Comparison of ENCODE assay signal across 23 cellular contexts in genomic region chr15:65401607-65402240, GRCh38. TPM values are rescaled to one million over a fixed set of nuclear protein-coding genes. Genes with fewer than 3 reads are reported as not detected.
A peak's percentile ranks its signal among the peaks of the same experiment; 100 is the strongest.
DNase-seq lines count a peak whose midpoint lies in the region; ATAC-seq, FAIRE-seq and TF ChIP-seq lines count a peak whose summit lies in the region.
"Had no signal": no experiment of that assay in that cellular context is flagged by ENCODE, and none has a peak within 500 bp of the region (broad histone marks: within the 10 kb centered on the region; RNA-seq: fewer than 3 reads in every experiment).

No MANE protein-coding gene starts in this region.

- SMC1A ChIA-PET in GM12878 (lab: Charles Lee; ENCODE audit: uncharacterized antibody, unreplicated experiment) = interaction anchor here (0.7 to 1.9 kb wide), 12 partner anchors 8 to 235 kb away, joined by 3 to 12 read pairs (median 4); partner anchors contain the start of gene IGDCC4

- peak; percentile 20 for ATAC-seq in SK-N-SH treated with all-trans-retinoic acid at 6 μM for 48 hours
- peak; percentile 12; the same call in 2 of the 3 replicates for ATAC-seq in GM12878

- H3K4me3 ChIP-seq in SK-N-SH (ENCODE audit: low read depth in 2 of 2, low read length in 1 of 2) = no peak overlapping the region
- no peak overlapping the region for H3K4me3 ChIP-seq in GM12878
- H3K4me3 ChIP-seq in vagina = no peak overlapping the region
- H3K4me3 ChIP-seq: ascending aorta, lung, thoracic aorta had no signal

- H3K4me3 Mint-ChIP-seq in nephron = no peak overlapping the region
- H3K4me3 Mint-ChIP-seq: activated CD4-positive, alpha-beta T cell treated with anti-CD3 and anti-CD28 coated beads, Interleukin-2, amount 10 ng/mL, durations not matched to agents 24 days and 14 days; activated naive CD8-positive, alpha-beta T cell; CD4-positive, alpha-beta memory T cell; central memory CD8-positive, alpha-beta T cell; neural crest cell had no signal

- H3K9me2 ChIP-seq in SK-N-SH = no peaks in the 10 kb centered on the region

- FAIRE-seq in GM12878 (lab: Jason Lieb, UNC) = no peak
- FAIRE-seq: keratinocyte had no signal

- BruUV-seq in GM12878 (replicated peaks; lab: Mats Ljungman, UMichigan) = no TSS peak

- H3K9me3 Mint-ChIP-seq in nephron = no peaks in the 10 kb centered on the region
- H3K9me3 Mint-ChIP-seq: activated CD4-positive, alpha-beta T cell treated with anti-CD3 and anti-CD28 coated beads, Interleukin-2, amount 10 ng/mL, durations not matched to agents 24 days and 14 days; CD4-positive, alpha-beta memory T cell; central memory CD8-positive, alpha-beta T cell; neural crest cell had no signal

- no peak for TF ChIP-seq POLR2A in GM12878 (IDR thresholded peaks at IDR 0.05; ENCODE audit: low read depth, low read length)
- TF ChIP-seq POLR2A in vagina (IDR thresholded peaks at IDR 0.05) = no peak

- H3K9ac ChIP-seq in SK-N-SH (no peak overlapping the region), GM12878 (ENCODE audit: control insufficient read depth, insufficient read depth, low read length) (no peak overlapping the region)

- peaks cover 58% of the 10 kb centered on the region for H3K4me1 Mint-ChIP-seq in nephron
- H3K4me1 Mint-ChIP-seq: central memory CD8-positive, alpha-beta T cell had no signal

- H3K36me3 Mint-ChIP-seq in nephron (ENCODE audit: low read depth) = peaks cover 24% of the 10 kb centered on the region
- H3K36me3 Mint-ChIP-seq: activated naive CD8-positive, alpha-beta T cell; CD4-positive, alpha-beta memory T cell had no signal

- no peaks in the 10 kb centered on the region for H3F3A ChIP-seq in SK-N-SH (replicated peaks; ENCODE audit: insufficient read depth)

- no peak for TF ChIP-seq CTCF in SK-N-SH (IDR thresholded peaks at IDR 0.05)
- no peak for TF ChIP-seq CTCF in GM12878 (IDR thresholded peaks at IDR 0.05 in 2 of 3, conservative IDR thresholded peaks at IDR 0.05 in 1 of 3; ENCODE audit: control insufficient read depth in 2 of 3, extremely low read depth in 1 of 3, insufficient read depth in 1 of 3, low read depth in 3 of 3, low read length in 3 of 3)
- TF ChIP-seq CTCF in nephron (IDR thresholded peaks at IDR 0.05; ENCODE audit: unreplicated experiment in 3 of 3) = peak in 1 of 3 experiments; percentile 2
- no peak for TF ChIP-seq CTCF in vagina (IDR thresholded peaks at IDR 0.05)

- CTCF ChIA-PET in SK-N-SH (lab: Yijun Ruan, JAX) (interaction anchor here (0.8 to 37.1 kb wide), 36 partner anchors 8 to 887 kb away, joined by 3 to 969 read pairs (median 6); partner anchors contain the start of gene IGDCC4), GM12878 (lab: Yijun Ruan, JAX) (interaction anchor here (0.6 to 5.7 kb wide), 34 partner anchors 8 to 237 kb away, joined by 3 to 68 read pairs (median 5); no protein-coding TSS in a partner anchor)

- H3K9me3 ChIP-seq in SK-N-SH = no peaks in the 10 kb centered on the region
- no peaks in the 10 kb centered on the region for H3K9me3 ChIP-seq in GM12878 (replicated peaks; ENCODE audit: control insufficient read depth, insufficient read depth, low read length)
- no peaks in the 10 kb centered on the region for H3K9me3 ChIP-seq in vagina
- H3K9me3 ChIP-seq: ascending aorta, thoracic aorta had no signal

- H3K79me2 ChIP-seq in SK-N-SH (ENCODE audit: insufficient read depth) (no peaks in the 10 kb centered on the region), GM12878 (ENCODE audit: control insufficient read depth, insufficient read depth, low read length) (no peaks in the 10 kb centered on the region)

- TF ChIP-seq RAD21 in SK-N-SH (IDR thresholded peaks at IDR 0.05; ENCODE audit: low read length) (no peak), GM12878 (IDR thresholded peaks at IDR 0.05; ENCODE audit: insufficient read depth, low read depth, low read length) (no peak)

- TF ChIP-seq EP300 in SK-N-SH (IDR thresholded peaks at IDR 0.05; ENCODE audit: borderline replicate concordance in 1 of 2, low read depth in 1 of 2, low read length in 1 of 2) = no peak
- no peak for TF ChIP-seq EP300 in GM12878 (IDR thresholded peaks at IDR 0.05; ENCODE audit: borderline replicate concordance in 1 of 2, control insufficient read depth in 1 of 2, low read depth in 2 of 2, low read length in 2 of 2)

- POLR2A ChIA-PET in SK-N-SH (lab: Yijun Ruan, JAX) (no interaction called here), GM12878 (lab: Charles Lee) (no interaction called here)

- H3K4me2 ChIP-seq in SK-N-SH (no peak overlapping the region), GM12878 (ENCODE audit: control insufficient read depth, insufficient read depth) (no peak overlapping the region)

- WGBS in SK-N-SH (ENCODE audit: low lambda C conversion rate) = 89% methylated on average over 8 of the region's 8 CpGs
- 47% methylated on average over 8 of the region's 8 CpGs for WGBS in GM12878 (ENCODE audit: insufficient coverage, insufficient replicate concordance, low lambda C conversion rate, missing lambda C conversion rate)

- peak overlapping the region; percentile 90 to 93 (median 93) for H3K27ac Mint-ChIP-seq in nephron
- H3K27ac Mint-ChIP-seq: activated CD4-positive, alpha-beta T cell treated with anti-CD3 and anti-CD28 coated beads, Interleukin-2, amount 10 ng/mL, durations not matched to agents 24 days and 14 days; activated naive CD8-positive, alpha-beta T cell; CD4-positive, alpha-beta memory T cell had no signal

- RAD21 ChIA-PET in GM12878 (lab: Charles Lee; ENCODE audit: unreplicated experiment) = interaction anchor here (0.5 to 3.9 kb wide), 14 partner anchors 16 to 111 kb away, joined by 3 to 19 read pairs (median 4); no protein-coding TSS in a partner anchor

- DNase-seq in SK-N-SH (no peak), GM12878 (ENCODE audit: low read depth, low spot score) (no peak), vagina (ENCODE audit: extremely low spot score in 2 of 2) (no peak), SW480 (ENCODE audit: low spot score) (no peak), NCI-H748 treated with DMSO at 0.1 percent for 48 hours (lab: John Stamatoyannopoulos, UW) (no peak), T-helper 9 cell (no peak)
- DNase-seq: CD4-positive, alpha-beta memory T cell; GOT3; stimulated activated CD4-positive, alpha-beta T cell treated with anti-CD3 and anti-CD28 coated beads, Interleukin-4, amount 100 ng/mL, for 24 hours; stimulated activated naive CD4-positive, alpha-beta T cell treated with Interleukin-2 at 50 U/mL for 16 hours had no signal

- H3K27me3 Mint-ChIP-seq in nephron (ENCODE audit: low read depth) = peaks cover 13% of the 10 kb centered on the region

- no peak overlapping the region for H3K27ac ChIP-seq in SK-N-SH (ENCODE audit: low read depth in 2 of 2, low read length in 1 of 2)
- H3K27ac ChIP-seq in GM12878 (ENCODE audit: control insufficient read depth, insufficient read depth) = no peak overlapping the region
- peak overlapping the region; percentile 33 for H3K27ac ChIP-seq in vagina
- H3K27ac ChIP-seq: 22Rv1, ascending aorta, thoracic aorta had no signal

- H4K20me1 ChIP-seq in SK-N-SH (ENCODE audit: insufficient read depth) (no peaks in the 10 kb centered on the region), GM12878 (ENCODE audit: control insufficient read depth, insufficient read depth) (no peaks in the 10 kb centered on the region)

- H3K27me3 ChIP-seq in SK-N-SH (ENCODE audit: insufficient read depth) = peaks cover 5% of the 10 kb centered on the region
- peaks cover 0 to 4% of the 10 kb centered on the region in 2 experiments; a peak in 2 of 4 replicates for H3K27me3 ChIP-seq in GM12878 (replicated peaks in 1 of 2; ENCODE audit: control insufficient read depth in 2 of 2, insufficient read depth in 2 of 2, low read length in 1 of 2)
- no peaks in the 10 kb centered on the region for H3K27me3 ChIP-seq in vagina
- H3K27me3 ChIP-seq: ascending aorta had no signal

- intact Hi-C loops in GM12878 (cut with micrococcal nuclease; ENCODE audit: unreplicated experiment) (loop anchor here (1.0 to 5.0 kb wide), 3 partner anchors 61 to 181 kb away; no protein-coding TSS in a partner anchor), vagina (cut with DNase I) (no loop called here)

- peaks cover 0 to 8% of the 10 kb centered on the region in 2 experiments; a peak in 1 of 4 replicates for H3K4me1 ChIP-seq in SK-N-SH (ENCODE audit: control insufficient read depth in 1 of 2, insufficient read depth in 2 of 2, low read depth in 1 of 2, low read length in 1 of 2)
- peaks cover 4% of the 10 kb centered on the region; the same call in 1 of the 2 replicates for H3K4me1 ChIP-seq in GM12878 (ENCODE audit: control insufficient read depth, insufficient read depth, low read length)
- H3K4me1 ChIP-seq in vagina = peaks cover 3% of the 10 kb centered on the region
- H3K4me1 ChIP-seq: ascending aorta had no signal

- in situ Hi-C loops in GM12878 (cut with MboI) = no loop called here

- H3K36me3 ChIP-seq in SK-N-SH (replicated peaks in 1 of 2; ENCODE audit: control insufficient read depth in 1 of 2, insufficient read depth in 2 of 2, low read length in 1 of 2) (no peaks in the 10 kb centered on the region), GM12878 (ENCODE audit: control insufficient read depth in 2 of 2, insufficient read depth in 2 of 2, low read length in 1 of 2) (no peaks in the 10 kb centered on the region), vagina (no peaks in the 10 kb centered on the region)
- H3K36me3 ChIP-seq: ascending aorta, thoracic aorta had no signal

- H2AFZ ChIP-seq in SK-N-SH (ENCODE audit: low read depth) (no peak overlapping the region), GM12878 (ENCODE audit: control insufficient read depth, low read depth, low read length) (no peak overlapping the region)

RNA-seq across cellular contexts. Expression of gene IGDCC4, which starts 21.0 kb away (rescaled TPM):
- polyA plus RNA-seq in SK-N-SH (2012; rRNA removed) (0.15 and 0.21 TPM in 2 replicates), GM12878 (2011; rRNA removed) (0.18 and 0.27 TPM in 2 replicates), GM12878 (2014; fragmentation: Illumina TruSeq; extraction: Trizol) (0.18 and 0.29 TPM in 2 replicates), GM12878 (2014; fragmentation: Nextera tagmentation; extraction: Ambion mirVana) (under 1 TPM; 0.08 to 0.16 TPM), GM12878 (2014; rRNA removed) (0.24 and 0.41 TPM in 2 replicates), GM12878 (2016; fragmentation: Nextera tagmentation; extraction: Ambion mirVana) (under 1 TPM; 0.06 to 0.17 TPM)
- 0.13 and 0.24 TPM in 2 replicates for polyA plus RNA-seq in SK-N-SH (2012; cell fraction: cytosol; rRNA removed)
- polyA plus RNA-seq in SK-N-SH (2012; cell fraction: nucleus; rRNA removed) = 0.94 and 1.0 TPM in 2 replicates
- total RNA-seq in GM12878 (2013; cell fraction: nucleolus; rRNA removed) = 10.0 and 14.3 TPM in 2 replicates
- total RNA-seq in GM12878 (2014; rRNA removed) (0.05 and 0.06 TPM in 2 replicates), GM12878 (2014; rRNA removed; fragmentation: Illumina TruSeq; extraction: Trizol) (0.04 and 0.09 TPM in 2 replicates), GM12878 (2021) (0.21 and 0.74 TPM in 2 replicates), vagina (8.8 TPM)
- 0.16 TPM for polyA plus RNA-seq in GM12878 (2011; ENCODE audit: low read depth)
- polyA plus RNA-seq in GM12878 (2011; cell fraction: cytosol; rRNA removed) = 0.19 and 0.22 TPM in 2 replicates
- polyA plus RNA-seq in GM12878 (2011; cell fraction: nucleus; rRNA removed) = 1.8 and 2.2 TPM in 2 replicates
- polyA plus RNA-seq in GM12878 (2012) = 0.37 and 0.55 TPM in 2 replicates
- 0.15 and 1.8 TPM in 2 replicates for polyA minus RNA-seq in GM12878 (2011; rRNA and poly(A)+ RNA removed)
- polyA minus RNA-seq in GM12878 (2011; cell fraction: cytosol; rRNA and poly(A)+ RNA removed) = not detected in 2 replicates
- 0.97 and 1.1 TPM in 2 replicates for polyA minus RNA-seq in GM12878 (2011; cell fraction: nucleus; rRNA and poly(A)+ RNA removed)

RNA-seq across cellular contexts. Expression of gene IGDCC3, which starts 23.9 kb away (rescaled TPM):
- polyA plus RNA-seq in SK-N-SH (2012; rRNA removed) (0.37 and 0.43 TPM in 2 replicates), GM12878 (2011; rRNA removed) (not detected in 2 replicates), GM12878 (2014; fragmentation: Illumina TruSeq; extraction: Trizol) (not detected in 2 replicates), GM12878 (2014; fragmentation: Nextera tagmentation; extraction: Ambion mirVana) (not detected), GM12878 (2014; rRNA removed) (not detected in 2 replicates), GM12878 (2016; fragmentation: Nextera tagmentation; extraction: Ambion mirVana) (under 1 TPM; 0.15 to 0.20 TPM)
- 0.22 and 0.23 TPM in 2 replicates for polyA plus RNA-seq in SK-N-SH (2012; cell fraction: cytosol; rRNA removed)
- polyA plus RNA-seq in SK-N-SH (2012; cell fraction: nucleus; rRNA removed) = 1.2 TPM in 2 replicates
- total RNA-seq in GM12878 (2013; cell fraction: nucleolus; rRNA removed) = not detected in 2 replicates
- total RNA-seq in GM12878 (2014; rRNA removed) (not detected in 2 replicates), GM12878 (2014; rRNA removed; fragmentation: Illumina TruSeq; extraction: Trizol) (not detected in 2 replicates), GM12878 (2021) (0.10 and 0.13 TPM in 2 replicates), vagina (0.49 TPM)
- not detected for polyA plus RNA-seq in GM12878 (2011; ENCODE audit: low read depth)
- not detected in 2 replicates for polyA plus RNA-seq in GM12878 (2011; cell fraction: cytosol; rRNA removed)
- polyA plus RNA-seq in GM12878 (2011; cell fraction: nucleus; rRNA removed) = not detected in 2 replicates
- polyA plus RNA-seq in GM12878 (2012) = not detected in 2 replicates
- polyA minus RNA-seq in GM12878 (2011; rRNA and poly(A)+ RNA removed) = not detected in 2 replicates
- not detected in 2 replicates for polyA minus RNA-seq in GM12878 (2011; cell fraction: cytosol; rRNA and poly(A)+ RNA removed)
- not detected in 2 replicates for polyA minus RNA-seq in GM12878 (2011; cell fraction: nucleus; rRNA and poly(A)+ RNA removed)
- total RNA-seq: activated CD4-positive, alpha-beta T cell treated with anti-CD3 and anti-CD28 coated beads, Interleukin-2, amount 10 ng/mL, durations not matched to agents 24 days and 14 days; ascending aorta; CD4-positive, alpha-beta memory T cell; dermis microvascular lymphatic vessel endothelial cell; fibroblast of lung; thoracic aorta had no signal
- polyA plus RNA-seq: CD4-positive, alpha-beta memory T cell; keratinocyte; lung had no signal
